In genomic region chr2:29347774-29348465, GRCh38 we compare ENCODE assay signal across 14 cellular contexts.
"Had no signal": no experiment of that assay in that cellular context is flagged by ENCODE, and none has a peak within 500 bp of the region (broad histone marks: within the 10 kb centered on the region; RNA-seq: fewer than 3 reads in every experiment).

No MANE protein-coding gene starts in this region.

- H3K36me3 Mint-ChIP-seq: naive thymus-derived CD8-positive, alpha-beta T cell; stimulated activated naive B cell treated with anti-CD40 and anti-IgM and Interleukin-4, amounts not matched to agents 10 μg/mL and 1 μg/mL and 100 μg/mL, for 72 hours had no signal

- H3K9me3 Mint-ChIP-seq: naive thymus-derived CD8-positive, alpha-beta T cell; nephron progenitor cell; stimulated activated naive B cell treated with anti-CD40 and anti-IgM and Interleukin-4, amounts not matched to agents 10 μg/mL and 1 μg/mL and 100 μg/mL, for 72 hours; stimulated activated naive CD8-positive, alpha-beta T cell treated with anti-CD3 and anti-CD28 coated beads, Interleukin-15, amount 100 ng/mL, for 72 hours had no signal

- H3K27ac Mint-ChIP-seq: naive thymus-derived CD8-positive, alpha-beta T cell; nephron progenitor cell; stimulated activated naive B cell treated with anti-CD40 and anti-IgM and Interleukin-4, amounts not matched to agents 10 μg/mL and 1 μg/mL and 100 μg/mL, for 72 hours; stimulated activated naive CD8-positive, alpha-beta T cell treated with anti-CD3 and anti-CD28 coated beads, Interleukin-15, amount 100 ng/mL, for 72 hours had no signal

- H3K4me1 Mint-ChIP-seq: naive thymus-derived CD8-positive, alpha-beta T cell; stimulated activated naive B cell treated with anti-CD40 and anti-IgM and Interleukin-4, amounts not matched to agents 10 μg/mL and 1 μg/mL and 100 μg/mL, for 72 hours; stimulated activated naive CD8-positive, alpha-beta T cell treated with anti-CD3 and anti-CD28 coated beads, Interleukin-15, amount 100 ng/mL, for 72 hours had no signal

- H3K4me3 Mint-ChIP-seq: naive thymus-derived CD8-positive, alpha-beta T cell; nephron progenitor cell; stimulated activated naive B cell treated with anti-CD40 and anti-IgM and Interleukin-4, amounts not matched to agents 10 μg/mL and 1 μg/mL and 100 μg/mL, for 72 hours; stimulated activated naive CD8-positive, alpha-beta T cell treated with anti-CD3 and anti-CD28 coated beads, Interleukin-15, amount 100 ng/mL, for 72 hours had no signal

- DNase-seq: effector CD4-positive, alpha-beta T cell; head of caudate nucleus; left ventricle myocardium superior; lower lobe of right lung; naive thymus-derived CD8-positive, alpha-beta T cell; nephron progenitor cell; nucleus accumbens; sigmoid colon; stimulated activated CD4-positive, alpha-beta T cell treated with anti-CD3 and anti-CD28 coated beads, Interleukin-4, amount 100 ng/mL, for 4 hours; stimulated activated naive B cell treated with anti-CD40 and anti-IgM and Interleukin-4, amounts not matched to agents 10 μg/mL and 1 μg/mL and 100 μg/mL, for 72 hours; stimulated activated naive CD8-positive, alpha-beta T cell treated with anti-CD3 and anti-CD28 coated beads, Interleukin-15, amount 100 ng/mL, for 72 hours; transverse colon; upper lobe of right lung; uterus had no signal

- ATAC-seq: left ventricle myocardium superior; lower lobe of right lung; naive thymus-derived CD8-positive, alpha-beta T cell; stimulated activated naive B cell treated with anti-CD40 and anti-IgM and Interleukin-4, amounts not matched to agents 10 μg/mL and 1 μg/mL and 100 μg/mL, for 72 hours; stimulated activated naive CD8-positive, alpha-beta T cell treated with anti-CD3 and anti-CD28 coated beads, Interleukin-15, amount 100 ng/mL, for 72 hours; upper lobe of right lung had no signal
